Comparison of ENCODE assay signal across 1 cellular context in the genomic region with DNA sequence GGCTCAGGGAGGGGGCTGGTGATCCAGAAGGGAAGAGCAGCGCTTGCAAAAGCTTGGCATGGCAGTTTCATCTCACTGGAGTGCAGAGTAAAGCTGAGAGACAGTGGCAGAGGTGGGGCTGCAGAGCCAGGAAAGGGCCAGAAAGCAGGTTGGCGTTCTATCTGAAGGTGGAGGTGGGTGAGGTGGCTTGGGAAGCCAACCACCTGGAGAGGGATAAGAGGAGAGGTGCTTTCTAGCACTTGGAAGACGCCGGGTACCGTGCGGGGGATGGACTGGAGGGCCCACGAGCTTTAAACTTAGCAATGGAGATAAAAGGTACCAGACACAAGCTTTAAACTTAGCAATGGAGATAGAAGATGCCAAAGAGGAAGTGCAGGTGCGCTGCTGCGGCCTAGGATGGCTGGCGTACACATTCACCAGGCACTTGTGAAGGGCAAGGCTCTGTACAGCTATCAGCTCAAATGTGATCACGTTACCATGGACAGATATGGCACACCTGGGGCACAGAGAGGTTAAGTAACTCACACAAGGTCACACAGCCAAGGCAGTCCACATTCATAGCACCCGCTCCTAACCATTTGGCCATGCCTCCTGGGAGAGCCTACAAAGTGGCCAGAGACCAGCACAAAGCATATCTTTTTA.
TF ChIP-seq lines count a peak whose summit lies in the region.

No MANE protein-coding gene starts in this region.

TF ChIP-seq in GM23338, 12 proteins besides CTCF, POLR2A, EP300 and RAD21 (continued from another document):
- TF ChIP-seq, protein P1, sequence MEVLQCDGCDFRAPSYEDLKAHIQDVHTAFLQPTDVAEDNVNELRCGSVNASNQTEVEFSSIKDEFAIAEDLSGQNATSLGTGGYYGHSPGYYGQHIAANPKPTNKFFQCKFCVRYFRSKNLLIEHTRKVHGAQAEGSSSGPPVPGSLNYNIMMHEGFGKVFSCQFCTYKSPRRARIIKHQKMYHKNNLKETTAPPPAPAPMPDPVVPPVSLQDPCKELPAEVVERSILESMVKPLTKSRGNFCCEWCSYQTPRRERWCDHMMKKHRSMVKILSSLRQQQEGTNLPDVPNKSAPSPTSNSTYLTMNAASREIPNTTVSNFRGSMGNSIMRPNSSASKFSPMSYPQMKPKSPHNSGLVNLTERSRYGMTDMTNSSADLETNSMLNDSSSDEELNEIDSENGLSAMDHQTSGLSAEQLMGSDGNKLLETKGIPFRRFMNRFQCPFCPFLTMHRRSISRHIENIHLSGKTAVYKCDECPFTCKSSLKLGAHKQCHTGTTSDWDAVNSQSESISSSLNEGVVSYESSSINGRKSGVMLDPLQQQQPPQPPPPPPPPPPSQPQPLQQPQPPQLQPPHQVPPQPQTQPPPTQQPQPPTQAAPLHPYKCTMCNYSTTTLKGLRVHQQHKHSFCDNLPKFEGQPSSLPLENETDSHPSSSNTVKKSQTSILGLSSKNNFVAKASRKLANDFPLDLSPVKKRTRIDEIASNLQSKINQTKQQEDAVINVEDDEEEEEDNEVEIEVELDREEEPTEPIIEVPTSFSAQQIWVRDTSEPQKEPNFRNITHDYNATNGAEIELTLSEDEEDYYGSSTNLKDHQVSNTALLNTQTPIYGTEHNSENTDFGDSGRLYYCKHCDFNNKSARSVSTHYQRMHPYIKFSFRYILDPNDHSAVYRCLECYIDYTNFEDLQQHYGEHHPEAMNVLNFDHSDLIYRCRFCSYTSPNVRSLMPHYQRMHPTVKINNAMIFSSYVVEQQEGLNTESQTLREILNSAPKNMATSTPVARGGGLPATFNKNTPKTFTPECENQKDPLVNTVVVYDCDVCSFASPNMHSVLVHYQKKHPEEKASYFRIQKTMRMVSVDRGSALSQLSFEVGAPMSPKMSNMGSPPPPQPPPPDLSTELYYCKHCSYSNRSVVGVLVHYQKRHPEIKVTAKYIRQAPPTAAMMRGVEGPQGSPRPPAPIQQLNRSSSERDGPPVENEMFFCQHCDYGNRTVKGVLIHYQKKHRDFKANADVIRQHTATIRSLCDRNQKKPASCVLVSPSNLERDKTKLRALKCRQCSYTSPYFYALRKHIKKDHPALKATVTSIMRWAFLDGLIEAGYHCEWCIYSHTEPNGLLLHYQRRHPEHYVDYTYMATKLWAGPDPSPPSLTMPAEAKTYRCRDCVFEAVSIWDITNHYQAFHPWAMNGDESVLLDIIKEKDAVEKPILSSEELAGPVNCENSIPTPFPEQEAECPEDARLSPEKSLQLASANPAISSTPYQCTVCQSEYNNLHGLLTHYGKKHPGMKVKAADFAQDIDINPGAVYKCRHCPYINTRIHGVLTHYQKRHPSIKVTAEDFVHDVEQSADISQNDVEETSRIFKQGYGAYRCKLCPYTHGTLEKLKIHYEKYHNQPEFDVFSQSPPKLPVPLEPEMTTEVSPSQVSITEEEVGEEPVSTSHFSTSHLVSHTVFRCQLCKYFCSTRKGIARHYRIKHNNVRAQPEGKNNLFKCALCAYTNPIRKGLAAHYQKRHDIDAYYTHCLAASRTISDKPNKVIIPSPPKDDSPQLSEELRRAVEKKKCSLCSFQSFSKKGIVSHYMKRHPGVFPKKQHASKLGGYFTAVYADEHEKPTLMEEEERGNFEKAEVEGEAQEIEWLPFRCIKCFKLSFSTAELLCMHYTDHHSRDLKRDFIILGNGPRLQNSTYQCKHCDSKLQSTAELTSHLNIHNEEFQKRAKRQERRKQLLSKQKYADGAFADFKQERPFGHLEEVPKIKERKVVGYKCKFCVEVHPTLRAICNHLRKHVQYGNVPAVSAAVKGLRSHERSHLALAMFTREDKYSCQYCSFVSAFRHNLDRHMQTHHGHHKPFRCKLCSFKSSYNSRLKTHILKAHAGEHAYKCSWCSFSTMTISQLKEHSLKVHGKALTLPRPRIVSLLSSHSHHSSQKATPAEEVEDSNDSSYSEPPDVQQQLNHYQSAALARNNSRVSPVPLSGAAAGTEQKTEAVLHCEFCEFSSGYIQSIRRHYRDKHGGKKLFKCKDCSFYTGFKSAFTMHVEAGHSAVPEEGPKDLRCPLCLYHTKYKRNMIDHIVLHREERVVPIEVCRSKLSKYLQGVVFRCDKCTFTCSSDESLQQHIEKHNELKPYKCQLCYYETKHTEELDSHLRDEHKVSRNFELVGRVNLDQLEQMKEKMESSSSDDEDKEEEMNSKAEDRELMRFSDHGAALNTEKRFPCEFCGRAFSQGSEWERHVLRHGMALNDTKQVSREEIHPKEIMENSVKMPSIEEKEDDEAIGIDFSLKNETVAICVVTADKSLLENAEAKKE (CRISPR knock-in tag; IDR thresholded peaks at IDR 0.05): no peak
- TF ChIP-seq, protein P2, sequence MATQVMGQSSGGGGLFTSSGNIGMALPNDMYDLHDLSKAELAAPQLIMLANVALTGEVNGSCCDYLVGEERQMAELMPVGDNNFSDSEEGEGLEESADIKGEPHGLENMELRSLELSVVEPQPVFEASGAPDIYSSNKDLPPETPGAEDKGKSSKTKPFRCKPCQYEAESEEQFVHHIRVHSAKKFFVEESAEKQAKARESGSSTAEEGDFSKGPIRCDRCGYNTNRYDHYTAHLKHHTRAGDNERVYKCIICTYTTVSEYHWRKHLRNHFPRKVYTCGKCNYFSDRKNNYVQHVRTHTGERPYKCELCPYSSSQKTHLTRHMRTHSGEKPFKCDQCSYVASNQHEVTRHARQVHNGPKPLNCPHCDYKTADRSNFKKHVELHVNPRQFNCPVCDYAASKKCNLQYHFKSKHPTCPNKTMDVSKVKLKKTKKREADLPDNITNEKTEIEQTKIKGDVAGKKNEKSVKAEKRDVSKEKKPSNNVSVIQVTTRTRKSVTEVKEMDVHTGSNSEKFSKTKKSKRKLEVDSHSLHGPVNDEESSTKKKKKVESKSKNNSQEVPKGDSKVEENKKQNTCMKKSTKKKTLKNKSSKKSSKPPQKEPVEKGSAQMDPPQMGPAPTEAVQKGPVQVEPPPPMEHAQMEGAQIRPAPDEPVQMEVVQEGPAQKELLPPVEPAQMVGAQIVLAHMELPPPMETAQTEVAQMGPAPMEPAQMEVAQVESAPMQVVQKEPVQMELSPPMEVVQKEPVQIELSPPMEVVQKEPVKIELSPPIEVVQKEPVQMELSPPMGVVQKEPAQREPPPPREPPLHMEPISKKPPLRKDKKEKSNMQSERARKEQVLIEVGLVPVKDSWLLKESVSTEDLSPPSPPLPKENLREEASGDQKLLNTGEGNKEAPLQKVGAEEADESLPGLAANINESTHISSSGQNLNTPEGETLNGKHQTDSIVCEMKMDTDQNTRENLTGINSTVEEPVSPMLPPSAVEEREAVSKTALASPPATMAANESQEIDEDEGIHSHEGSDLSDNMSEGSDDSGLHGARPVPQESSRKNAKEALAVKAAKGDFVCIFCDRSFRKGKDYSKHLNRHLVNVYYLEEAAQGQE (IDR thresholded peaks at IDR 0.05; ENCODE audit: unreplicated experiment): no peak
- TF ChIP-seq CREB1 (CRISPR knock-in tag; IDR thresholded peaks at IDR 0.05; ENCODE audit: low read depth) (no peak), POLR2AphosphoS5 (IDR thresholded peaks at IDR 0.05; ENCODE audit: low read depth) (no peak), NANOG (IDR thresholded peaks at IDR 0.05; ENCODE audit: borderline replicate concordance) (no peak), EZH2 (IDR thresholded peaks at IDR 0.05; ENCODE audit: low read depth, unreplicated experiment) (no peak), STAT1 (IDR thresholded peaks at IDR 0.05; ENCODE audit: unreplicated experiment) (no peak)
- TF ChIP-seq, protein P3, sequence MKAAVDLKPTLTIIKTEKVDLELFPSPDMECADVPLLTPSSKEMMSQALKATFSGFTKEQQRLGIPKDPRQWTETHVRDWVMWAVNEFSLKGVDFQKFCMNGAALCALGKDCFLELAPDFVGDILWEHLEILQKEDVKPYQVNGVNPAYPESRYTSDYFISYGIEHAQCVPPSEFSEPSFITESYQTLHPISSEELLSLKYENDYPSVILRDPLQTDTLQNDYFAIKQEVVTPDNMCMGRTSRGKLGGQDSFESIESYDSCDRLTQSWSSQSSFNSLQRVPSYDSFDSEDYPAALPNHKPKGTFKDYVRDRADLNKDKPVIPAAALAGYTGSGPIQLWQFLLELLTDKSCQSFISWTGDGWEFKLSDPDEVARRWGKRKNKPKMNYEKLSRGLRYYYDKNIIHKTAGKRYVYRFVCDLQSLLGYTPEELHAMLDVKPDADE (IDR thresholded peaks at IDR 0.05): no peak
TF ChIP-seq in GM23338: peak in this region for 0.
